ENCODE assay signal across 25 cellular contexts in genomic region chrX:47247999-47248320, GRCh38. TPM values are rescaled to one million over a fixed set of nuclear protein-coding genes. Genes with fewer than 3 reads are reported as not detected.
DNase-seq lines count a peak whose midpoint lies in the region; FAIRE-seq and TF ChIP-seq lines count a peak whose summit lies in the region.
"Had no signal": no experiment of that assay in that cellular context is flagged by ENCODE, and none has a peak within 500 bp of the region (broad histone marks: within the 10 kb centered on the region; RNA-seq: fewer than 3 reads in every experiment).

No MANE protein-coding gene starts in this region.

- H3K27ac Mint-ChIP-seq in activated CD4-positive, alpha-beta T cell treated with anti-CD3 and anti-CD28 coated beads, Interleukin-2, amount 10 ng/mL, durations not matched to agents 24 days and 14 days, result peak overlapping the region; percentile 32
- H3K27ac Mint-ChIP-seq in nephron progenitor cell, result peak overlapping the region; percentile 95

- peaks cover 11% of the 10 kb centered on the region for H3K36me3 Mint-ChIP-seq in activated CD4-positive, alpha-beta T cell treated with anti-CD3 and anti-CD28 coated beads, Interleukin-2, amount 10 ng/mL, durations not matched to agents 24 days and 14 days (ENCODE audit: low read depth)
- H3K36me3 Mint-ChIP-seq in nephron progenitor cell (ENCODE audit: low read depth), result peaks cover 56% of the 10 kb centered on the region

- H3K4me1 Mint-ChIP-seq in activated CD4-positive, alpha-beta T cell treated with anti-CD3 and anti-CD28 coated beads, Interleukin-2, amount 10 ng/mL, durations not matched to agents 24 days and 14 days, result peaks cover 10% of the 10 kb centered on the region
- peaks cover 16% of the 10 kb centered on the region for H3K4me1 Mint-ChIP-seq in nephron progenitor cell
- H3K4me1 Mint-ChIP-seq: CD8-positive, alpha-beta memory T cell; IgD-negative memory B cell had no signal

- H3K4me3 ChIP-seq in coronary artery, result no peak overlapping the region
- H3K4me3 ChIP-seq: HAP-1, Peyer's patch had no signal

- peak; percentile 54 for FAIRE-seq in GM19239 (lab: Jason Lieb, UNC)
- FAIRE-seq: small intestine had no signal

- no peak for DNase-seq in activated CD4-positive, alpha-beta T cell treated with anti-CD3 and anti-CD28 coated beads, Interleukin-2, amount 10 ng/mL, durations not matched to agents 24 days and 14 days
- DNase-seq in activated CD4-positive, alpha-beta T cell treated with anti-CD3 and anti-CD28 coated beads for 4 hours, result no peak
- DNase-seq in GM19239 (ENCODE audit: insufficient read length, low spot score) (no peak), coronary artery (ENCODE audit: low spot score) (peak; percentile 45), nephron progenitor cell (no peak), GM19240 (ENCODE audit: insufficient read length, low spot score) (no peak), D341Med (ENCODE audit: low spot score) (no peak), NCI-H1930 (lab: John Stamatoyannopoulos, UW) (no peak)
- DNase-seq: activated naive CD4-positive, alpha-beta T cell; activated T-cell treated with anti-CD3 and anti-CD28 coated beads for 4 hours; brain microvascular endothelial cell; CD8-positive, alpha-beta memory T cell; DMS153; erythroblast; mammary epithelial cell; NCI-H1048; NCI-H1694 treated with DMSO at 0.1 percent for 48 hours; NCI-H69; SIG-M5; small intestine; stimulated activated CD4-positive, alpha-beta T cell treated with anti-CD3 and anti-CD28 coated beads, Interleukin-1b, Interleukin-23, amount 100 ng/mL, for 48 hours; trophoblast cell had no signal

- H3K9me3 Mint-ChIP-seq in activated CD4-positive, alpha-beta T cell treated with anti-CD3 and anti-CD28 coated beads, Interleukin-2, amount 10 ng/mL, durations not matched to agents 24 days and 14 days, result no peaks in the 10 kb centered on the region
- peaks cover 5% of the 10 kb centered on the region for H3K9me3 Mint-ChIP-seq in nephron progenitor cell
- H3K9me3 Mint-ChIP-seq: CD8-positive, alpha-beta memory T cell; IgD-negative memory B cell had no signal

- intact Hi-C loops in activated CD4-positive, alpha-beta T cell treated with anti-CD3 and anti-CD28 coated beads, Interleukin-2, amount 10 ng/mL, durations not matched to agents 24 days and 14 days (cut with micrococcal nuclease), result no loop called here

- TF ChIP-seq CTCF in coronary artery (IDR thresholded peaks at IDR 0.05) (no peak), nephron progenitor cell (IDR thresholded peaks at IDR 0.05) (no peak)

- H3K27me3 Mint-ChIP-seq in activated CD4-positive, alpha-beta T cell treated with anti-CD3 and anti-CD28 coated beads, Interleukin-2, amount 10 ng/mL, durations not matched to agents 24 days and 14 days, result no peaks in the 10 kb centered on the region
- peaks cover 3% of the 10 kb centered on the region for H3K27me3 Mint-ChIP-seq in nephron progenitor cell (ENCODE audit: low read depth, poor library complexity)
- H3K27me3 Mint-ChIP-seq: IgD-negative memory B cell had no signal

- no peak overlapping the region for H3K27ac ChIP-seq in coronary artery
- H3K27ac ChIP-seq: Peyer's patch had no signal

- no peak overlapping the region for H3K4me3 Mint-ChIP-seq in activated CD4-positive, alpha-beta T cell treated with anti-CD3 and anti-CD28 coated beads, Interleukin-2, amount 10 ng/mL, durations not matched to agents 24 days and 14 days
- H3K4me3 Mint-ChIP-seq in nephron progenitor cell, result no peak overlapping the region
- H3K4me3 Mint-ChIP-seq: CD8-positive, alpha-beta memory T cell; IgD-negative memory B cell had no signal

RNA-seq across cellular contexts. Expression of gene USP11, which starts 15.2 kb away (rescaled TPM):
- 25.9 and 27.3 TPM in 2 replicates for total RNA-seq in activated CD4-positive, alpha-beta T cell treated with anti-CD3 and anti-CD28 coated beads, Interleukin-2, amount 10 ng/mL, durations not matched to agents 24 days and 14 days

RNA-seq across cellular contexts. Expression of gene CDK16, which starts 29.5 kb away (rescaled TPM):
- total RNA-seq in activated CD4-positive, alpha-beta T cell treated with anti-CD3 and anti-CD28 coated beads, Interleukin-2, amount 10 ng/mL, durations not matched to agents 24 days and 14 days, result 66.3 and 70.2 TPM in 2 replicates

RNA-seq across cellular contexts. Expression of gene UBA1, which starts 54.3 kb away (rescaled TPM):
- total RNA-seq in activated CD4-positive, alpha-beta T cell treated with anti-CD3 and anti-CD28 coated beads, Interleukin-2, amount 10 ng/mL, durations not matched to agents 24 days and 14 days, result 233 and 246 TPM in 2 replicates
